8 cellular contexts compared by ENCODE assay signal in the genomic region with DNA sequence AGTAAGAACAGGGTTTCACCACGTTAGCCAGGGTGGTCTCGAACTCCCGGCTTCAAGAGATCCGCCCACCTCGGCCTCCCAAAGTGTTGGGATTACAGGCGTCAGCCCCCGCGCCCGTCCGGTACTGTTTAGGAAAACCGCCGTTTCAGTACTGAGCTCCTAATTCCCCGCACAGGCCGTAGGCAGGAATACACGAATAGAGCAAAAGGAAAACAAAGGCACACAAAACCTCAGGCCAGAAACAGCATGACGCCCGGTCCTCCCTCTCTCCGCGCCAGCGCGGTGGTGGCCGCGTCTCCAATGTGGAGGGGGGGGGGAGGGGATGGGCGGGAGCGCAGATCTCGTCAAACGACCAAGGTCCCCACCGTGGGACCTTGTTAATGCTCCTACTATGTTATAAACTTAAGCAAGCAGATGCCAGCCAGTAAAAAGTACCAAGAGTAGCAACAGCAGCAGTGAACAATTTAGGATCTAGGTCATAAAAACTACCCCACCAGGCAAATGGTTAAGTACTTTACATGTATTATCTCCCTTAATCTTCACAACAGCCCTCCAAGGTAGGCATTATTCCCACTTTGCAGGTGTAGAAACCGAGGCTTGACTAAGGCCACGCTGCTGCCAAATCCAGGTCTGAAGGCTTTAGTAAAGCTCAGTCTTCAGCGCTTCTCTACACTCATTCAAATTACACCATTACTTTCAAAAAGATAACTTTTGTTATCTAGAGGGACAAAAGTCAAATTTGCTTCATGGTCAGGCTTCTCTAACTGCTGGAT. TPM values are rescaled to one million over a fixed set of nuclear protein-coding genes. Genes with fewer than 3 reads are reported as not detected.
A peak's percentile ranks its signal among the peaks of the same experiment; 100 is the strongest.
DNase-seq lines count a peak whose midpoint lies in the region; ATAC-seq and TF ChIP-seq lines count a peak whose summit lies in the region.

No MANE protein-coding gene starts in this region.

- peaks cover 10% of the 10 kb centered on the region for H3K36me3 ChIP-seq in lower lobe of right lung

- peak overlapping the region; percentile 99 for H3K27ac ChIP-seq in lower lobe of right lung

- H3K4me1 Mint-ChIP-seq in stimulated activated effector memory CD8-positive, alpha-beta T cell treated with anti-CD3 and anti-CD28 coated beads, Interleukin-12 subunit alpha, Interleukin-12 subunit beta, amount 100 ng/mL, for 72 hours = peaks cover 71% of the 10 kb centered on the region

- H3K9me3 ChIP-seq in lower lobe of right lung = no peaks in the 10 kb centered on the region

- no peaks in the 10 kb centered on the region for H3K9me3 Mint-ChIP-seq in stimulated activated effector memory CD8-positive, alpha-beta T cell treated with anti-CD3 and anti-CD28 coated beads, Interleukin-12 subunit alpha, Interleukin-12 subunit beta, amount 100 ng/mL, for 72 hours

- peak overlapping the region; percentile 91 for H3K4me3 ChIP-seq in lower lobe of right lung

- H3K4me3 Mint-ChIP-seq in stimulated activated effector memory CD8-positive, alpha-beta T cell treated with anti-CD3 and anti-CD28 coated beads, Interleukin-12 subunit alpha, Interleukin-12 subunit beta, amount 100 ng/mL, for 72 hours = peak overlapping the region; percentile 87

- no peak for TF ChIP-seq CTCF in lower lobe of right lung (IDR thresholded peaks at IDR 0.05)

- ATAC-seq in GM18867 (IDR thresholded peaks at IDR 0.05; ENCODE audit: unreplicated experiment) (peak; percentile 17), lower lobe of right lung (peak; percentile 75), HG02763 (IDR thresholded peaks at IDR 0.05; ENCODE audit: unreplicated experiment) (no peak)
- ATAC-seq in stimulated activated effector memory CD8-positive, alpha-beta T cell treated with anti-CD3 and anti-CD28 coated beads, Interleukin-12 subunit alpha, Interleukin-12 subunit beta, amount 100 ng/mL, for 72 hours = no peak

- peaks cover 43% of the 10 kb centered on the region for H3K4me1 ChIP-seq in lower lobe of right lung

- DNase-seq in A172 (ENCODE audit: low spot score) = peak; percentile 64
- peak; percentile 67 for DNase-seq in NCI-H2196 (lab: John Stamatoyannopoulos, UW; ENCODE audit: unreplicated experiment)
- peak; percentile 40 to 50 for DNase-seq in activated CD4-positive, alpha-beta T cell treated with anti-CD3 and anti-CD28 coated beads, Interleukin-2, amount 50 U/mL, for 48 hours
- DNase-seq in effector CD4-positive, alpha-beta T cell = peak; percentile 14
- DNase-seq in lower lobe of right lung = no peak
- peak in 1 of 2 donors; percentile 74 for DNase-seq in stimulated activated effector memory CD8-positive, alpha-beta T cell treated with anti-CD3 and anti-CD28 coated beads, Interleukin-12 subunit alpha, Interleukin-12 subunit beta, amount 100 ng/mL, for 72 hours (ENCODE audit: low spot score in 2 of 2)

- peak overlapping the region; percentile 99 for H3K27ac Mint-ChIP-seq in stimulated activated effector memory CD8-positive, alpha-beta T cell treated with anti-CD3 and anti-CD28 coated beads, Interleukin-12 subunit alpha, Interleukin-12 subunit beta, amount 100 ng/mL, for 72 hours

- no peaks in the 10 kb centered on the region for H3K27me3 ChIP-seq in lower lobe of right lung (ENCODE audit: low read depth)

- intact Hi-C loops in lower lobe of right lung (cut with DNase I) = no loop called here

- H3K36me3 Mint-ChIP-seq in stimulated activated effector memory CD8-positive, alpha-beta T cell treated with anti-CD3 and anti-CD28 coated beads, Interleukin-12 subunit alpha, Interleukin-12 subunit beta, amount 100 ng/mL, for 72 hours = peaks cover 53% of the 10 kb centered on the region

RNA-seq across cellular contexts. Expression of a gene that starts 0.7 kb away (rescaled TPM):
- total RNA-seq in A172 (2014; rRNA removed; shearing (Covaris generic)) = 110 and 119 TPM in 2 replicates
- total RNA-seq in lower lobe of right lung = 202 TPM

RNA-seq across cellular contexts. Expression of a gene that starts 41.1 kb away (rescaled TPM):
- not detected in 2 replicates for total RNA-seq in A172 (2014; rRNA removed; shearing (Covaris generic))
- not detected for total RNA-seq in lower lobe of right lung

RNA-seq across cellular contexts. Expression of a gene that starts 50.2 kb away (rescaled TPM):
- 56.2 and 59.8 TPM in 2 replicates for total RNA-seq in A172 (2014; rRNA removed; shearing (Covaris generic))
- 79.5 TPM for total RNA-seq in lower lobe of right lung

Comparison
In these comparisons a context has a peak if more than half of its experiments do, and no peak if none do; other contexts are left out.
1. ATAC-seq: peak in GM18867 (single experiment) and lower lobe of right lung (2 of 2); none in stimulated activated effector memory CD8-positive, alpha-beta T cell treated with anti-CD3 and anti-CD28 coated beads, Interleukin-12 subunit alpha, Interleukin-12 subunit beta, amount 100 ng/mL, for 72 hours (single experiment) and HG02763 (single experiment).